In the genomic region with DNA sequence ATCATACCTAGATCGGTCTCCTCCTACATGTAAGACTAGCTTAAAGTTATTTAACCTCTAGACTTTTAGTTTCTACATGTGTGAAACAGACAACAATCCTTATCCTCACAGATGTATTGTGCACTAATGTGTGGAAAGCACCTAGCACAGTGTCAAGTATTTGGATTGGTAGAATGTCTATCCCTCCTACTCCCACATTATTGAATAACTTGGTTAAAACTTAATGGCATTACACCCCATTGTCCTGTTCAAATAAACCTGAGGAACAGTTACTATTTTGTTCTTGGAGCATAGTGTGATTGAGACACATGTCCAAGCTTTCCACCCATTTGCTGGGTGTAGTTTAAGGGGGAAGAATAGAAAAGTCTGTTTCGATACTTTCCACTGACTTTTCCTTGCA, we compare ENCODE assay signal across 3 cellular contexts.
"Had no signal": no experiment of that assay in that cellular context is flagged by ENCODE, and none has a peak within 500 bp of the region (broad histone marks: within the 10 kb centered on the region; RNA-seq: fewer than 3 reads in every experiment).

No MANE protein-coding gene starts in this region.

- H3K4me3 ChIP-seq: GM12878 had no signal

- DNase-seq: GDM1, GF-D8 had no signal

- ATAC-seq: GM12878 had no signal
